In the genomic region with DNA sequence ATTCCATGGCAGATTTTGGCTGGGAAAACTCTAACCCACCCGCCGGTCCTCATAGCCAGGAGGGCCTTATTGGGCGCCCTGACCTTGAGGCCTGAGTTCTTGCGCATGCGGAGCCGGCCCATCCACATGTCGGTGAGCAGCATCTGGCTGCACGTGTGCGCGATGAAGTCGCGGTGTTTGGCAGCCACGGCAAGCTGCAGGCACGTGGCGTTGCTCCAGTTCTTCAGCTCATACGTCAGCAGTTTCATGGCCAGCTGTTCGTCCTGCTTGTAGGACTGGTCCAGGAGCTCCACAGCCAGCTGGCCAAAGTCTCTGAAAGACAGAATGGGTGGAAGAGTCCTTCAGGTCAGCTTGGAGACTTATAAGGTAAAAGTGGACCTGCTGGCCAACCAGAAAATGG, we compare ENCODE assay signal across 26 cellular contexts.
DNase-seq lines count a peak whose midpoint lies in the region; ATAC-seq and TF ChIP-seq lines count a peak whose summit lies in the region.
"Had no signal": no experiment of that assay in that cellular context is flagged by ENCODE, and none has a peak within 500 bp of the region (broad histone marks: within the 10 kb centered on the region; RNA-seq: fewer than 3 reads in every experiment).

No MANE protein-coding gene starts in this region.

- no peak overlapping the region for H2AK5ac ChIP-seq in neuronal stem cell (ENCODE audit: low read depth, low read length)

- no peak overlapping the region for H2BK5ac ChIP-seq in neuronal stem cell (ENCODE audit: low read length)

- ATAC-seq in body of pancreas (peak; percentile 33), left cardiac atrium (peak; percentile 36 to 47)
- ATAC-seq: A549, K562 had no signal

- H3K4ac ChIP-seq in neuronal stem cell (ENCODE audit: low read length): no peak overlapping the region

- no peak overlapping the region for H3K23ac ChIP-seq in neuronal stem cell (ENCODE audit: low read depth, low read length, poor library complexity)

- H2AFZ ChIP-seq in neuronal stem cell (ENCODE audit: low read length): no peak overlapping the region
- H2AFZ ChIP-seq: GM23248, PC-9 had no signal

- no peak overlapping the region for H3K27ac ChIP-seq in body of pancreas
- no peak overlapping the region for H3K27ac ChIP-seq in neuronal stem cell (replicated peaks; ENCODE audit: low read length)
- H3K27ac ChIP-seq: A549, GM23248, PC-9 had no signal

- WGBS in body of pancreas, 2 donors: 76 to 77% methylated on average over 9 to 17 of the region's 17 CpGs
- no CpG with 5 or more reads among the region's 17 CpGs for WGBS in neuronal stem cell (ENCODE audit: extremely low coverage in 2 of 2, insufficient read length in 2 of 2, insufficient replicate concordance in 1 of 2), 2 donors

- DNase-seq in AG08396 (ENCODE audit: low spot score) (peak; percentile 49), body of pancreas (peak in 2 of 4 donors; percentile 18 to 23), left cardiac atrium (peak; percentile 50), neuronal stem cell (ENCODE audit: low spot score) (no peak), NCI-H2029 treated with DMSO at 0.1 percent for 48 hours (lab: John Stamatoyannopoulos, UW) (no peak), pons (ENCODE audit: low spot score) (no peak), posterior vena cava (ENCODE audit: low spot score) (no peak)
- no peak for DNase-seq in effector CD4-positive, alpha-beta T cell
- DNase-seq: C1 segment of cervical spinal cord; CD4-positive, alpha-beta memory T cell; COR-L47; DMS79 treated with DMSO at 0.1 percent for 48 hours; GF-D8; GM23248; H7; Kasumi-1; MV-4-11; NCI-H1105; NCI-H1436 treated with DMSO at 0.1 percent for 48 hours; NCI-H187 treated with DMSO at 0.1 percent for 48 hours; NCI-H446 treated with DMSO at 0.1 percent for 48 hours; NCI-H526 treated with DMSO at 0.1 percent for 48 hours; PC-9; SHP77 had no signal

- H3K4me2 ChIP-seq in neuronal stem cell (ENCODE audit: insufficient read depth, low read length, poor library complexity, severe bottlenecking): no peak overlapping the region
- H3K4me2 ChIP-seq: A549, PC-9 had no signal

- intact Hi-C loops in body of pancreas (cut with DNase I): loop anchor here (10.0 kb wide), 1 partner anchor 644 kb away; no protein-coding TSS in a partner anchor
- intact Hi-C loops in left cardiac atrium (cut with DNase I): no loop called here
- intact Hi-C loops in posterior vena cava (cut with DNase I): no loop called here

- TF ChIP-seq POLR2A in body of pancreas (IDR thresholded peaks at IDR 0.05): no peak

- peak overlapping the region; percentile 50 for H3K18ac ChIP-seq in neuronal stem cell (ENCODE audit: low read length)

- H2BK12ac ChIP-seq in neuronal stem cell (ENCODE audit: low read length): no peak overlapping the region

- no peaks in the 10 kb centered on the region for H3K27me3 ChIP-seq in body of pancreas
- H3K27me3 ChIP-seq in neuronal stem cell (ENCODE audit: control insufficient read depth in 3 of 3, insufficient read depth in 3 of 3, low read depth in 1 of 3, low read length in 3 of 3): no peaks in the 10 kb centered on the region

- no peak overlapping the region for H2BK15ac ChIP-seq in neuronal stem cell (ENCODE audit: low read length)

- H3K9me3 ChIP-seq in body of pancreas (no peaks in the 10 kb centered on the region), neuronal stem cell (replicated peaks in 1 of 2; ENCODE audit: control insufficient read depth in 2 of 2, insufficient read depth in 1 of 2, low read depth in 1 of 2, low read length in 2 of 2) (peaks cover 3 to 12% of the 10 kb centered on the region in 2 donors)
- H3K9me3 ChIP-seq: A549 had no signal

- H4K91ac ChIP-seq in neuronal stem cell (ENCODE audit: low read depth, low read length, poor library complexity): no peak overlapping the region

- H3K14ac ChIP-seq in neuronal stem cell (ENCODE audit: low read length): no peak overlapping the region

- no peaks in the 10 kb centered on the region for H3K4me1 ChIP-seq in body of pancreas
- H3K4me1 ChIP-seq in neuronal stem cell (ENCODE audit: control insufficient read depth in 2 of 2, insufficient read depth in 1 of 2, low read depth in 1 of 2, low read length in 2 of 2): no peaks in the 10 kb centered on the region
- H3K4me1 ChIP-seq: A549 had no signal

- no peaks in the 10 kb centered on the region for H3K79me1 ChIP-seq in neuronal stem cell (ENCODE audit: low read depth, low read length)

- no peak overlapping the region for H4K8ac ChIP-seq in neuronal stem cell (ENCODE audit: low read depth, low read length)

- no peak overlapping the region for H2BK120ac ChIP-seq in neuronal stem cell (ENCODE audit: low read depth, low read length)

- H3K4me3 ChIP-seq in body of pancreas (no peak overlapping the region), neuronal stem cell (ENCODE audit: low read length in 2 of 2) (peak overlapping the region in 1 of 2 donors; percentile 52)
- H3K4me3 ChIP-seq: A549, GM23248, K562, PC-9 had no signal

- TF ChIP-seq CTCF in body of pancreas (IDR thresholded peaks at IDR 0.05): no peak

- H3K9ac ChIP-seq in neuronal stem cell (ENCODE audit: low read depth, low read length, poor library complexity): no peak overlapping the region
- H3K9ac ChIP-seq: GM23248 had no signal

- H3K36me3 ChIP-seq in body of pancreas (replicated peaks in 1 of 2; ENCODE audit: insufficient read depth in 1 of 2, low read depth in 2 of 2) (no peaks in the 10 kb centered on the region), neuronal stem cell (replicated peaks in 1 of 2; ENCODE audit: control insufficient read depth in 2 of 2, insufficient read depth in 2 of 2, low read length in 2 of 2) (peaks cover 36 to 66% of the 10 kb centered on the region in 2 donors)

Comparison
In these comparisons a context has a peak if more than half of its experiments do, and no peak if none do; other contexts are left out.
1. DNase-seq: peak in AG08396 (single experiment) and left cardiac atrium (single experiment); none in neuronal stem cell (single experiment), NCI-H2029 treated with DMSO at 0.1 percent for 48 hours (single experiment), pons (single experiment), effector CD4-positive, alpha-beta T cell (single experiment) and posterior vena cava (single experiment).